ENCODE assay signal across 33 cellular contexts in the genomic region with DNA sequence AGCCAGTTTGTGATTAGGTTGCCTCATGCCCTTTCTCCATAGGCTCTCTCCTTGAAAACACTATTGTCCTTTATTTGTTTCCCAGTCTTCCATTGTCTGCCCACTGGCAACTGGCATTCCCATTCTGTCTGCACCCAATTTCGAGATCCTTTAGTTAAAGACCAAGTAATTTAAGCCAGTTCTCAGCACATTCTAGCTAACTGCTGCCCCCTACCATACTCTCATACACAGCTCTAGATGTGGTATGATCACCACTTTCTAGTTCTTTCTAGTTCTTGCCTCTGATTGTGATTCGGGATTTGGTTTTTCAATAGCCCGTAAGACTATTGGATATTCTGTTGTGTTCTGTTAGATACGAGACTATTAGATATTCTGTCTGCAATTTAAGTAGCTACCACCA.
"Had no signal": no experiment of that assay in that cellular context is flagged by ENCODE, and none has a peak within 500 bp of the region (broad histone marks: within the 10 kb centered on the region; RNA-seq: fewer than 3 reads in every experiment).

No MANE protein-coding gene starts in this region.

- H3K4me1 Mint-ChIP-seq: activated CD4-positive, alpha-beta memory T cell treated with anti-CD3 and anti-CD28 coated beads, Interleukin-2, amount 10 ng/mL, durations not matched to agents 7 days and 5 days; activated CD8-positive, alpha-beta memory T cell treated with anti-CD3 and anti-CD28 coated beads, Interleukin-2, amount 10 ng/mL, durations not matched to agents 7 days and 5 days; activated naive CD4-positive, alpha-beta T cell treated with anti-CD3 and anti-CD28 coated beads, Interleukin-2, amount 10 ng/mL, durations not matched to agents 7 days and 5 days had no signal

- DNase-seq: activated CD4-positive, alpha-beta memory T cell treated with anti-CD3 and anti-CD28 coated beads, Interleukin-2, amount 10 ng/mL, durations not matched to agents 7 days and 5 days; activated CD4-positive, alpha-beta T cell treated with anti-CD3 and anti-CD28 coated beads for 1 hour; activated CD4-positive, alpha-beta T cell treated with anti-CD3 and anti-CD28 coated beads for 48 hours; activated CD4-positive, CD25-positive, alpha-beta regulatory T cell; activated CD8-positive, alpha-beta memory T cell treated with anti-CD3 and anti-CD28 coated beads for 24 hours; activated CD8-positive, alpha-beta memory T cell treated with anti-CD3 and anti-CD28 coated beads, Interleukin-2, amount 10 ng/mL, durations not matched to agents 7 days and 5 days; activated CD8-positive, alpha-beta memory T cell treated with anti-CD3 and anti-CD28 coated beads, Interleukin-2, amount 50 U/mL, for 48 hours; activated effector memory CD4-positive, alpha-beta T cell treated with Interleukin-2 at 50 U/mL for 16 hours; activated naive CD4-positive, alpha-beta T cell treated with anti-CD3 and anti-CD28 coated beads, Interleukin-2, amount 10 ng/mL, durations not matched to agents 7 days and 5 days; activated T-cell treated with anti-CD3 and anti-CD28 coated beads, Interleukin-2, amount 50 U/mL, for 48 hours; amniotic stem cell; aorta; brain microvascular endothelial cell; central memory CD4-positive, alpha-beta T cell; NCI-H1105; NCI-H1417 treated with DMSO at 0.1 percent for 48 hours; NCI-H187 treated with DMSO at 0.1 percent for 48 hours; NCI-H2081; NCI-H2227 treated with DMSO at 0.1 percent for 48 hours; NCI-H446; NCI-H510A treated with DMSO at 0.1 percent for 48 hours; NCI-H526 treated with DMSO at 0.1 percent for 48 hours; NCI-H774; PC-3; Peyer's patch; RPMI8226; SIG-M5; SW 1271; T-helper 1 cell; T-helper 2 cell; T-helper 9 cell had no signal

- H3K27ac ChIP-seq: brain microvascular endothelial cell, Peyer's patch, VCaP had no signal

- H3K4me3 ChIP-seq: Peyer's patch had no signal

- H3K9me3 ChIP-seq: Peyer's patch had no signal

- H3K36me3 Mint-ChIP-seq: activated CD8-positive, alpha-beta memory T cell treated with anti-CD3 and anti-CD28 coated beads, Interleukin-2, amount 10 ng/mL, durations not matched to agents 7 days and 5 days; activated naive CD4-positive, alpha-beta T cell treated with anti-CD3 and anti-CD28 coated beads, Interleukin-2, amount 10 ng/mL, durations not matched to agents 7 days and 5 days; activated naive CD8-positive, alpha-beta T cell had no signal

- H3K4me3 Mint-ChIP-seq: activated CD4-positive, alpha-beta memory T cell treated with anti-CD3 and anti-CD28 coated beads, Interleukin-2, amount 10 ng/mL, durations not matched to agents 7 days and 5 days; activated CD8-positive, alpha-beta memory T cell treated with anti-CD3 and anti-CD28 coated beads, Interleukin-2, amount 10 ng/mL, durations not matched to agents 7 days and 5 days; activated naive CD4-positive, alpha-beta T cell treated with anti-CD3 and anti-CD28 coated beads, Interleukin-2, amount 10 ng/mL, durations not matched to agents 7 days and 5 days; activated naive CD8-positive, alpha-beta T cell had no signal

- H3K36me3 ChIP-seq: brain microvascular endothelial cell, Peyer's patch had no signal

- H3K27me3 Mint-ChIP-seq: activated CD4-positive, alpha-beta memory T cell treated with anti-CD3 and anti-CD28 coated beads, Interleukin-2, amount 10 ng/mL, durations not matched to agents 7 days and 5 days; activated naive CD4-positive, alpha-beta T cell treated with anti-CD3 and anti-CD28 coated beads, Interleukin-2, amount 10 ng/mL, durations not matched to agents 7 days and 5 days; activated naive CD8-positive, alpha-beta T cell had no signal

- H3K9me3 Mint-ChIP-seq: activated CD4-positive, alpha-beta memory T cell treated with anti-CD3 and anti-CD28 coated beads, Interleukin-2, amount 10 ng/mL, durations not matched to agents 7 days and 5 days; activated naive CD4-positive, alpha-beta T cell treated with anti-CD3 and anti-CD28 coated beads, Interleukin-2, amount 10 ng/mL, durations not matched to agents 7 days and 5 days had no signal

- ATAC-seq: activated CD8-positive, alpha-beta memory T cell treated with anti-CD3 and anti-CD28 coated beads, Interleukin-2, amount 10 ng/mL, durations not matched to agents 7 days and 5 days; PC-3 had no signal

- H3K4me1 ChIP-seq: Peyer's patch had no signal

- H3K27ac Mint-ChIP-seq: activated CD4-positive, alpha-beta memory T cell treated with anti-CD3 and anti-CD28 coated beads, Interleukin-2, amount 10 ng/mL, durations not matched to agents 7 days and 5 days; activated CD8-positive, alpha-beta memory T cell treated with anti-CD3 and anti-CD28 coated beads, Interleukin-2, amount 10 ng/mL, durations not matched to agents 7 days and 5 days; activated naive CD4-positive, alpha-beta T cell treated with anti-CD3 and anti-CD28 coated beads, Interleukin-2, amount 10 ng/mL, durations not matched to agents 7 days and 5 days; activated naive CD8-positive, alpha-beta T cell had no signal

- H3K27me3 ChIP-seq: brain microvascular endothelial cell, Peyer's patch had no signal
